1 cellular context compared by ENCODE assay signal in genomic region chr17:6753565-6753964, GRCh38.
TF ChIP-seq lines count a peak whose summit lies in the region.

No MANE protein-coding gene starts in this region.

TF ChIP-seq in SK-N-SH, 30 proteins besides CTCF, POLR2A, EP300 and RAD21 (continued from another document):
- TF ChIP-seq RXRA (IDR thresholded peaks at IDR 0.05; ENCODE audit: borderline replicate concordance, low read depth) (no peak), JUND (IDR thresholded peaks at IDR 0.05) (no peak)
TF ChIP-seq in SK-N-SH: peak in this region for 0.
